30 cellular contexts compared by ENCODE assay signal in the genomic region with DNA sequence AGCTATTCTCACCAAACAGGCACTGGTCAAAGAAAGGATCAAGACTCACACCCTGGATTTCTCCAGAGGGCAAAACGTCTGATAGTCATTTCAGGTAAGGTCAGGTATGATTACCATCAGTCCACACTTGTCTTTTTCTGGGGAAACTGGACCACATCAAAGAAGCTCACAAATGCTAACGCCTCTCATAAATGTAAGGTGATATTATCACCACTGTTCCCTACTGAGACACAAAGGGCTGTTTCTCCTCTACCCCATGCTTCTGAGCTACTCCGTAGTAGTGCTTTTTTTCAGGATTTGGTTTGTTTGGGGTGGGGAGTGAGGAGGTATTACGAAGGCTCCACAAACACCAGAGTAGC. TPM values are rescaled to one million over a fixed set of nuclear protein-coding genes. Genes with fewer than 3 reads are reported as not detected.
DNase-seq lines count a peak whose midpoint lies in the region; ATAC-seq, FAIRE-seq and TF ChIP-seq lines count a peak whose summit lies in the region.
"Had no signal": no experiment of that assay in that cellular context is flagged by ENCODE, and none has a peak within 500 bp of the region (broad histone marks: within the 10 kb centered on the region; RNA-seq: fewer than 3 reads in every experiment).

No MANE protein-coding gene starts in this region.

- peaks cover 0 to 5% of the 10 kb centered on the region in 2 donors for H3K9me3 Mint-ChIP-seq in stimulated activated naive CD8-positive, alpha-beta T cell treated with anti-CD3 and anti-CD28 coated beads, Interleukin-15, amount 100 ng/mL, for 72 hours
- H3K9me3 Mint-ChIP-seq: natural killer cell; stimulated activated naive CD8-positive, alpha-beta T cell treated with anti-CD3 and anti-CD28 coated beads, Interleukin-15, Interleukin-2, amounts not matched to agents 100 ng/mL and 50 ng/mL, for 24 hours had no signal

- intact Hi-C loops in body of pancreas (cut with DNase I), result no loop called here

- no peak for FAIRE-seq in small intestine (lab: Jason Lieb, UNC)

- TF ChIP-seq POLR2A in body of pancreas (IDR thresholded peaks at IDR 0.05), result no peak

- H3K4me1 ChIP-seq in body of pancreas, result peaks cover 85% of the 10 kb centered on the region
- H3K4me1 ChIP-seq in small intestine (ENCODE audit: control insufficient read depth in 2 of 2, insufficient read depth in 1 of 2, low read depth in 1 of 2, low read length in 1 of 2), result peaks cover 26 to 30% of the 10 kb centered on the region in 2 donors

- H3K27me3 Mint-ChIP-seq in stimulated activated naive CD8-positive, alpha-beta T cell treated with anti-CD3 and anti-CD28 coated beads, Interleukin-15, amount 100 ng/mL, for 72 hours, result no peaks in the 10 kb centered on the region
- H3K27me3 Mint-ChIP-seq: activated CD4-positive, alpha-beta memory T cell treated with anti-CD3 and anti-CD28 coated beads, Interleukin-2, amount 10 ng/mL, durations not matched to agents 7 days and 5 days; stimulated activated naive CD8-positive, alpha-beta T cell treated with anti-CD3 and anti-CD28 coated beads, Interleukin-15, Interleukin-2, amounts not matched to agents 100 ng/mL and 50 ng/mL, for 24 hours had no signal

- no peak for ATAC-seq in body of pancreas
- no peak for ATAC-seq in stimulated activated naive CD8-positive, alpha-beta T cell treated with anti-CD3 and anti-CD28 coated beads, Interleukin-15, amount 100 ng/mL, for 72 hours
- no peak for ATAC-seq in GM18909 (IDR thresholded peaks at IDR 0.05; ENCODE audit: poor library complexity, unreplicated experiment)
- ATAC-seq in HG03039 (IDR thresholded peaks at IDR 0.05; ENCODE audit: unreplicated experiment), result no peak
- ATAC-seq: mucosa of descending colon, natural killer cell had no signal

- no peak overlapping the region for H3K27ac Mint-ChIP-seq in stimulated activated naive CD8-positive, alpha-beta T cell treated with anti-CD3 and anti-CD28 coated beads, Interleukin-15, amount 100 ng/mL, for 72 hours
- H3K27ac Mint-ChIP-seq: activated CD4-positive, alpha-beta memory T cell treated with anti-CD3 and anti-CD28 coated beads, Interleukin-2, amount 10 ng/mL, durations not matched to agents 7 days and 5 days; natural killer cell; stimulated activated naive CD8-positive, alpha-beta T cell treated with anti-CD3 and anti-CD28 coated beads, Interleukin-15, Interleukin-2, amounts not matched to agents 100 ng/mL and 50 ng/mL, for 24 hours had no signal

- 73 to 82% methylated on average over 4 of the region's 4 CpGs for WGBS in body of pancreas, 2 donors
- WGBS in small intestine, 3 donors, result 57 to 69% (median 62%) methylated on average over 4 of the region's 4 CpGs

- no peak overlapping the region for H3K4me3 ChIP-seq in body of pancreas
- H3K4me3 ChIP-seq in small intestine (ENCODE audit: low read depth in 1 of 2, low read length in 2 of 2), result no peak overlapping the region
- H3K4me3 ChIP-seq: BLaER1 treated with 17β-estradiol and CSF1 and Interleukin-3, amounts not matched to agents 10 nM and 100 nM; coronary artery; mucosa of descending colon; PC-9 had no signal

- H3K4me1 Mint-ChIP-seq in stimulated activated naive CD8-positive, alpha-beta T cell treated with anti-CD3 and anti-CD28 coated beads, Interleukin-15, amount 100 ng/mL, for 72 hours, result peaks cover 21% of the 10 kb centered on the region

- DNase-seq in DMS53 (lab: John Stamatoyannopoulos, UW) (peak; percentile 55), DMS53 treated with DMSO at 0.1 percent for 48 hours (lab: John Stamatoyannopoulos, UW; ENCODE audit: unreplicated experiment) (no peak), HT-29 (ENCODE audit: low spot score) (peak; percentile 42), body of pancreas (no peak), small intestine (no peak)
- no peak for DNase-seq in stimulated activated naive CD8-positive, alpha-beta T cell treated with anti-CD3 and anti-CD28 coated beads, Interleukin-15, amount 100 ng/mL, for 72 hours
- DNase-seq: activated CD4-positive, alpha-beta memory T cell treated with anti-CD3 and anti-CD28 coated beads, Interleukin-2, amount 10 ng/mL, durations not matched to agents 7 days and 5 days; activated CD8-positive, alpha-beta memory T cell treated with anti-CD3 and anti-CD28 coated beads, Interleukin-2, amount 50 U/mL, for 4 hours; activated naive CD4-positive, alpha-beta T cell treated with anti-CD3 and anti-CD28 coated beads, Interleukin-2, amount 50 U/mL, for 16 hours; aorta; COR-L47; DMS79 treated with DMSO at 0.1 percent for 48 hours; effector CD8-positive, alpha-beta T cell; GDM1; GOT3; mammary epithelial cell; mucosa of descending colon; natural killer cell; NCI-H2029 treated with DMSO at 0.1 percent for 48 hours; NCI-H345; occipital lobe; PC-9; retina; SHP77; stimulated activated CD8-positive, alpha-beta memory T cell treated with anti-CD3 and anti-CD28 coated beads, Interleukin-4, amount 100 ng/mL, for 48 hours had no signal

- H3K27ac ChIP-seq in body of pancreas, result peak overlapping the region in 3 of 4 donors; percentile 1 to 45 (median 6)
- H3K27ac ChIP-seq in small intestine (ENCODE audit: low read depth in 1 of 2, low read length in 1 of 2), result peak overlapping the region; percentile 60 to 84
- H3K27ac ChIP-seq: BLaER1 treated with 17β-estradiol and CSF1 and Interleukin-3, amounts not matched to agents 10 nM and 100 nM; coronary artery; PC-9 had no signal

- no peak for TF ChIP-seq CTCF in body of pancreas (IDR thresholded peaks at IDR 0.05)

- H3K27me3 ChIP-seq in body of pancreas (no peaks in the 10 kb centered on the region), small intestine (ENCODE audit: control insufficient read depth in 2 of 2, insufficient read depth in 2 of 2, low read length in 2 of 2) (no peaks in the 10 kb centered on the region)
- H3K27me3 ChIP-seq: BLaER1 treated with 17β-estradiol and CSF1 and Interleukin-3, amounts not matched to agents 10 nM and 100 nM had no signal

- no peaks in the 10 kb centered on the region for H3K36me3 ChIP-seq in body of pancreas (replicated peaks in 1 of 2; ENCODE audit: insufficient read depth in 1 of 2, low read depth in 2 of 2)
- no peaks in the 10 kb centered on the region for H3K36me3 ChIP-seq in small intestine (ENCODE audit: control insufficient read depth in 2 of 2, insufficient read depth in 2 of 2, low read length in 2 of 2)

- no peak overlapping the region for H3K4me3 Mint-ChIP-seq in stimulated activated naive CD8-positive, alpha-beta T cell treated with anti-CD3 and anti-CD28 coated beads, Interleukin-15, amount 100 ng/mL, for 72 hours
- H3K4me3 Mint-ChIP-seq: activated CD4-positive, alpha-beta memory T cell treated with anti-CD3 and anti-CD28 coated beads, Interleukin-2, amount 10 ng/mL, durations not matched to agents 7 days and 5 days; natural killer cell; stimulated activated naive CD8-positive, alpha-beta T cell treated with anti-CD3 and anti-CD28 coated beads, Interleukin-15, Interleukin-2, amounts not matched to agents 100 ng/mL and 50 ng/mL, for 24 hours had no signal

- H3K9me3 ChIP-seq in body of pancreas, result no peaks in the 10 kb centered on the region
- H3K9me3 ChIP-seq in small intestine (ENCODE audit: control insufficient read depth, low read depth), result no peaks in the 10 kb centered on the region
- H3K9me3 ChIP-seq: BLaER1 treated with 17β-estradiol and CSF1 and Interleukin-3, amounts not matched to agents 10 nM and 100 nM; mucosa of descending colon had no signal

RNA-seq across cellular contexts. Expression of a gene that starts 51.6 kb away (rescaled TPM):
- 3.2 and 4.1 TPM in 2 replicates for total RNA-seq in HT-29 (2014; rRNA removed; shearing (Covaris generic))
- total RNA-seq in body of pancreas, result 10 to 100 TPM; 21.3 to 28.0 TPM
- 10 to 100 TPM in 2 of 3 donors, 1 to 10 TPM in 1; 8.9 to 11.7 (median 11.0) TPM for polyA plus RNA-seq in small intestine

Comparison
In these comparisons a context has a peak if more than half of its experiments do, and no peak if none do; other contexts are left out.
1. DNase-seq: peak in DMS53 (single experiment) and HT-29 (single experiment); none in DMS53 treated with DMSO at 0.1 percent for 48 hours (single experiment), body of pancreas (0 of 4), small intestine (single experiment) and stimulated activated naive CD8-positive, alpha-beta T cell treated with anti-CD3 and anti-CD28 coated beads, Interleukin-15, amount 100 ng/mL, for 72 hours (0 of 2).